Comparison of ENCODE assay signal across 8 cellular contexts in genomic region chr7:112869111-112869774, GRCh38.
A peak's percentile ranks its signal among the peaks of the same experiment; 100 is the strongest.
DNase-seq lines count a peak whose midpoint lies in the region; ATAC-seq and TF ChIP-seq lines count a peak whose summit lies in the region.

No MANE protein-coding gene starts in this region.

- TF ChIP-seq CTCF in brain (conservative IDR thresholded peaks at IDR 0.05) (peak; percentile 31 to 65), left lung (IDR thresholded peaks at IDR 0.05) (peak; percentile 42 to 58)

- H3K4me3 Mint-ChIP-seq in T-helper 17 cell, result no peak overlapping the region
- no peak overlapping the region for H3K4me3 Mint-ChIP-seq in brain
- H3K4me3 Mint-ChIP-seq in stimulated activated naive B cell treated with anti-CD40 and anti-IgM and Interleukin-4, amounts not matched to agents 10 μg/mL and 1 μg/mL and 100 μg/mL, for 72 hours, result no peak overlapping the region

- peaks cover 2% of the 10 kb centered on the region for H3K36me3 Mint-ChIP-seq in T-helper 17 cell (ENCODE audit: low read depth)
- H3K36me3 Mint-ChIP-seq in brain, result peaks cover 78% of the 10 kb centered on the region
- H3K36me3 Mint-ChIP-seq in stimulated activated naive B cell treated with anti-CD40 and anti-IgM and Interleukin-4, amounts not matched to agents 10 μg/mL and 1 μg/mL and 100 μg/mL, for 72 hours, result peaks cover 13 to 20% of the 10 kb centered on the region in 2 donors

- intact Hi-C loops in left lung (cut with DNase I), result no loop called here

- no peaks in the 10 kb centered on the region for H3K9me3 ChIP-seq in T-helper 17 cell (ENCODE audit: control insufficient read depth, low read length, poor library complexity, severe bottlenecking)
- no peaks in the 10 kb centered on the region for H3K9me3 ChIP-seq in left lung

- no peak overlapping the region for H3K27ac ChIP-seq in left lung

- DNase-seq in NCI-H1694 (lab: John Stamatoyannopoulos, UW) (peak; percentile 0), NCI-H1694 treated with DMSO at 0.1 percent for 48 hours (lab: John Stamatoyannopoulos, UW) (no peak), HK-2 (ENCODE audit: unreplicated experiment) (peak; percentile 43), T-helper 17 cell (peak in 2 of 3 donors; percentile 23 to 27), left lung (peak; percentile 40 to 65), NCI-H524 treated with DMSO at 0.1 percent for 48 hours (lab: John Stamatoyannopoulos, UW) (no peak)
- DNase-seq in stimulated activated naive B cell treated with anti-CD40 and anti-IgM and Interleukin-4, amounts not matched to agents 10 μg/mL and 1 μg/mL and 100 μg/mL, for 72 hours, result no peak

- peaks cover 0 to 3% of the 10 kb centered on the region in 2 donors for H3K4me1 ChIP-seq in left lung

- H3K27ac Mint-ChIP-seq in T-helper 17 cell (no peak overlapping the region), brain (no peak overlapping the region)
- H3K27ac Mint-ChIP-seq in stimulated activated naive B cell treated with anti-CD40 and anti-IgM and Interleukin-4, amounts not matched to agents 10 μg/mL and 1 μg/mL and 100 μg/mL, for 72 hours, result no peak overlapping the region

- H3K4me3 ChIP-seq in left lung, result no peak overlapping the region

- ATAC-seq in T-helper 17 cell (peak; percentile 80), left lung (peak; percentile 67)
- peak; percentile 38 to 49 for ATAC-seq in stimulated activated naive B cell treated with anti-CD40 and anti-IgM and Interleukin-4, amounts not matched to agents 10 μg/mL and 1 μg/mL and 100 μg/mL, for 72 hours (replicated peaks)

- H3K27me3 ChIP-seq in left lung, result no peaks in the 10 kb centered on the region

- H3K36me3 ChIP-seq in left lung, result no peaks in the 10 kb centered on the region

- H3K27me3 Mint-ChIP-seq in T-helper 17 cell (no peaks in the 10 kb centered on the region), brain (peaks cover 4% of the 10 kb centered on the region)
- no peaks in the 10 kb centered on the region for H3K27me3 Mint-ChIP-seq in stimulated activated naive B cell treated with anti-CD40 and anti-IgM and Interleukin-4, amounts not matched to agents 10 μg/mL and 1 μg/mL and 100 μg/mL, for 72 hours

- peaks cover 32 to 67% (median 54%) of the 10 kb centered on the region in 5 experiments for H3K9me3 Mint-ChIP-seq in brain
- peaks cover 4 to 10% of the 10 kb centered on the region in 2 donors for H3K9me3 Mint-ChIP-seq in stimulated activated naive B cell treated with anti-CD40 and anti-IgM and Interleukin-4, amounts not matched to agents 10 μg/mL and 1 μg/mL and 100 μg/mL, for 72 hours

- H3K4me1 Mint-ChIP-seq in T-helper 17 cell (peaks cover 46% of the 10 kb centered on the region), brain (peaks cover 13% of the 10 kb centered on the region)
- peaks cover 38 to 67% of the 10 kb centered on the region in 2 donors for H3K4me1 Mint-ChIP-seq in stimulated activated naive B cell treated with anti-CD40 and anti-IgM and Interleukin-4, amounts not matched to agents 10 μg/mL and 1 μg/mL and 100 μg/mL, for 72 hours

Comparison
In these comparisons a context has a peak if more than half of its experiments do, and no peak if none do; other contexts are left out.
1. DNase-seq: peak in NCI-H1694 (single experiment), HK-2 (single experiment), T-helper 17 cell (2 of 3) and left lung (2 of 2); none in NCI-H1694 treated with DMSO at 0.1 percent for 48 hours (single experiment), stimulated activated naive B cell treated with anti-CD40 and anti-IgM and Interleukin-4, amounts not matched to agents 10 μg/mL and 1 μg/mL and 100 μg/mL, for 72 hours (single experiment) and NCI-H524 treated with DMSO at 0.1 percent for 48 hours (single experiment).
2. Peak in every context shown above with its lines, with median percentiles within 50 percentile points of each other: ATAC-seq.